8 cellular contexts compared by ENCODE assay signal in the genomic region with DNA sequence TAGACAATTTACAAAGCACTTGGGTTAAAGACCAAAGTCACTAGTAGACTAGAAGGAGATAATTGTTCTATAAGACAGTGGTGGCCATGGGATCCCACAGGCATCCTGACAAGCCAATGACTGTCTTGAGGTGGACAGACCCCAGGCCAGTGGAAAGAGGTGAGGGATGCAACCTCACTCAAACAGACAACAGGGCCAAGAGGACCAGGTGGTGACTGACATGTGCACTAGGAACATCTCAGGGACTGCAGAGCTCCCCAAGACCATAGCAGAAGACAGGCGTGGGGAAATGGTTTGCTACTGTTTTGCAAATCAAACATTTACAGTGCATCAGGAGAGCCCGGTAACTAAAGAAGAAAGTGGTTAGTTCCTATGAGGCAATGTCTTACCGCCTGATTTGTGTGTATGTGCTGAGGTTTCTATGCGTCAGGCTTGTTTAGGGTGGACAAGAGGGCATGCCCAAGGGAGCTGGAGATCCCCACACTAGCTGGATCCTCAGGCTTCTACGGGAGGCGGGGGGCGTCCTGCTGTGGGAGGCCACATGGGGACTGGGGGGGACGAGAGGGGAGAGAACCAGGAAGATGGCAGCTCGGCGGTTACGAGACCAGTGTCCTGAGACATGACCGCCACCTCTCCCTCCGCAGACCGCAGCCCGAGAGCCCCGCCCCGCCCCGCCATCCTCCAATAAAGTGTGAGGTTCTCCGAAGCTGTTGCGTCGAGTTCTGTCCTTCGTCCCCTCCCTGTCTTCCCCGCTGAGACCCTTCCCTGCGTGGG. TPM values are rescaled to one million over a fixed set of nuclear protein-coding genes. Genes with fewer than 3 reads are reported as not detected.
A peak's percentile ranks its signal among the peaks of the same experiment; 100 is the strongest.
DNase-seq lines count a peak whose midpoint lies in the region; ATAC-seq and TF ChIP-seq lines count a peak whose summit lies in the region.

No MANE protein-coding gene starts in this region.

- no peaks in the 10 kb centered on the region for H3K9me3 Mint-ChIP-seq in activated naive CD8-positive, alpha-beta T cell treated with anti-CD3 and anti-CD28 coated beads, Interleukin-2, amount 10 ng/mL, durations not matched to agents 7 days and 5 days
- no peaks in the 10 kb centered on the region for H3K9me3 Mint-ChIP-seq in progenitor cell of endocrine pancreas (ENCODE audit: low read depth)

- H3K27me3 Mint-ChIP-seq in activated naive CD8-positive, alpha-beta T cell treated with anti-CD3 and anti-CD28 coated beads, Interleukin-2, amount 10 ng/mL, durations not matched to agents 7 days and 5 days: no peaks in the 10 kb centered on the region
- H3K27me3 Mint-ChIP-seq in progenitor cell of endocrine pancreas: no peaks in the 10 kb centered on the region

- DNase-seq in DMS 273 (lab: John Stamatoyannopoulos, UW; ENCODE audit: unreplicated experiment) (peak; percentile 67), RPMI8226 (peak; percentile 77), left cardiac atrium (peak; percentile 88), progenitor cell of endocrine pancreas (ENCODE audit: low spot score, unreplicated experiment) (no peak), NCI-H187 treated with DMSO at 0.1 percent for 48 hours (lab: John Stamatoyannopoulos, UW) (no peak)
- DNase-seq in activated naive CD8-positive, alpha-beta T cell treated with anti-CD3 and anti-CD28 coated beads, Interleukin-2, amount 10 ng/mL, durations not matched to agents 7 days and 5 days: no peak

- peaks cover 19% of the 10 kb centered on the region for H3K4me1 Mint-ChIP-seq in activated naive CD8-positive, alpha-beta T cell treated with anti-CD3 and anti-CD28 coated beads, Interleukin-2, amount 10 ng/mL, durations not matched to agents 7 days and 5 days
- peaks cover 28% of the 10 kb centered on the region for H3K4me1 Mint-ChIP-seq in progenitor cell of endocrine pancreas (ENCODE audit: low read depth)

- peak overlapping the region; percentile 91 for H3K4me3 Mint-ChIP-seq in activated naive CD8-positive, alpha-beta T cell treated with anti-CD3 and anti-CD28 coated beads, Interleukin-2, amount 10 ng/mL, durations not matched to agents 7 days and 5 days
- H3K4me3 Mint-ChIP-seq in progenitor cell of endocrine pancreas (ENCODE audit: low read depth): peak overlapping the region; percentile 78

- POLR2A ChIA-PET in activated naive CD8-positive, alpha-beta T cell treated with anti-CD3 and anti-CD28 coated beads, Interleukin-2, amount 10 ng/mL, durations not matched to agents 7 days and 5 days (lab: Charles Lee): interaction anchor here (0.6 to 1.4 kb wide), 5 partner anchors 12 to 270 kb away, joined by 3 to 4 read pairs (median 3); no protein-coding TSS in a partner anchor

- peaks cover 13% of the 10 kb centered on the region for H3K36me3 Mint-ChIP-seq in activated naive CD8-positive, alpha-beta T cell treated with anti-CD3 and anti-CD28 coated beads, Interleukin-2, amount 10 ng/mL, durations not matched to agents 7 days and 5 days
- peaks cover 15% of the 10 kb centered on the region for H3K36me3 Mint-ChIP-seq in progenitor cell of endocrine pancreas (ENCODE audit: insufficient read depth)

- ATAC-seq in GM19467 (IDR thresholded peaks at IDR 0.05; ENCODE audit: unreplicated experiment): peak; percentile 36
- peak; percentile 1 for ATAC-seq in HG03565 (IDR thresholded peaks at IDR 0.05; ENCODE audit: unreplicated experiment)
- peak; percentile 29 for ATAC-seq in activated naive CD8-positive, alpha-beta T cell treated with anti-CD3 and anti-CD28 coated beads, Interleukin-2, amount 10 ng/mL, durations not matched to agents 7 days and 5 days (ENCODE audit: low read depth)
- peak; percentile 73 to 75 for ATAC-seq in left cardiac atrium

- H3K27ac Mint-ChIP-seq in activated naive CD8-positive, alpha-beta T cell treated with anti-CD3 and anti-CD28 coated beads, Interleukin-2, amount 10 ng/mL, durations not matched to agents 7 days and 5 days: peak overlapping the region; percentile 81
- peak overlapping the region; percentile 71 for H3K27ac Mint-ChIP-seq in progenitor cell of endocrine pancreas

- intact Hi-C loops in left cardiac atrium (cut with DNase I): no loop called here

- no peak for TF ChIP-seq CTCF in progenitor cell of endocrine pancreas (IDR thresholded peaks at IDR 0.05; ENCODE audit: unreplicated experiment)

RNA-seq across cellular contexts. Expression of gene MRPS26, which starts 0.6 kb away (rescaled TPM):
- total RNA-seq in activated naive CD8-positive, alpha-beta T cell treated with anti-CD3 and anti-CD28 coated beads, Interleukin-2, amount 10 ng/mL, durations not matched to agents 7 days and 5 days: 10 to 100 TPM; 30.4 to 32.6 TPM
- 10 to 100 TPM; 42.7 to 42.8 TPM for total RNA-seq in left cardiac atrium
- total RNA-seq in progenitor cell of endocrine pancreas: 74.3 and 75.1 TPM in 2 replicates

RNA-seq across cellular contexts. Expression of gene GNRH2, which starts 1.8 kb away (rescaled TPM):
- 1 to 10 TPM in 1 of 2 experiments, under 1 TPM in 1; 0.85 to 1.6 TPM for total RNA-seq in activated naive CD8-positive, alpha-beta T cell treated with anti-CD3 and anti-CD28 coated beads, Interleukin-2, amount 10 ng/mL, durations not matched to agents 7 days and 5 days
- total RNA-seq in left cardiac atrium: not detected
- total RNA-seq in progenitor cell of endocrine pancreas: 2.7 TPM in 2 replicates

RNA-seq across cellular contexts. Expression of gene OXT, which starts 26.2 kb away (rescaled TPM):
- under 1 TPM; 0.68 to 0.89 TPM for total RNA-seq in activated naive CD8-positive, alpha-beta T cell treated with anti-CD3 and anti-CD28 coated beads, Interleukin-2, amount 10 ng/mL, durations not matched to agents 7 days and 5 days
- total RNA-seq in left cardiac atrium (under 1 TPM; 0.65 to 0.92 TPM), progenitor cell of endocrine pancreas (not detected in 2 replicates)

RNA-seq across cellular contexts. Expression of gene AVP, which starts 39.3 kb away (rescaled TPM):
- total RNA-seq in activated naive CD8-positive, alpha-beta T cell treated with anti-CD3 and anti-CD28 coated beads, Interleukin-2, amount 10 ng/mL, durations not matched to agents 7 days and 5 days: not detected
- total RNA-seq in left cardiac atrium (not detected), progenitor cell of endocrine pancreas (not detected in 2 replicates)

Comparison
In these comparisons a context has a peak if more than half of its experiments do, and no peak if none do; other contexts are left out.
1. DNase-seq: peak in DMS 273 (single experiment), RPMI8226 (single experiment) and left cardiac atrium (single experiment); none in activated naive CD8-positive, alpha-beta T cell treated with anti-CD3 and anti-CD28 coated beads, Interleukin-2, amount 10 ng/mL, durations not matched to agents 7 days and 5 days (single experiment), progenitor cell of endocrine pancreas (single experiment) and NCI-H187 treated with DMSO at 0.1 percent for 48 hours (single experiment).
2. ATAC-seq: peak in every context shown above with its lines; median percentile 74 in left cardiac atrium; 36 in GM19467; 29 in activated naive CD8-positive, alpha-beta T cell treated with anti-CD3 and anti-CD28 coated beads, Interleukin-2, amount 10 ng/mL, durations not matched to agents 7 days and 5 days; 1 in HG03565.